24 cellular contexts compared by ENCODE assay signal in the genomic region with DNA sequence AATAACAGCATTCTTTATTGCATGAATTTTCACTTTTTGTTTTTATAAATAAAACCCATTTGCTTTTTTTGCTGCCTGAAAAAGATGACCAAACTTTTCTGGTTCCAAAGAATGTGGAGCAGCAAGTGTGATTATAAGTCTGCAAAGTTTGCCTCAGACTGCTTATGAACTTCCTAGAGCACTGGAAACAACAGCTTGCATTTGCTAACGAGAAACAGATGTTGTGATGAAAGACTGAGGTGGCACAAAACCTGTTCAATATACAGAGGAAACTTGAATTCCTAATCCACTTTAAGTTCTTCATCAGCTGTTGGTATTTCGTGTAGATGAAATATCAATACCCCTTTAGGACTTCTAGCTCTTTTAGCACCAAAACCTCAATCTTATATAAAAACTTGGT. TPM values are rescaled to one million over a fixed set of nuclear protein-coding genes. Genes with fewer than 3 reads are reported as not detected.
DNase-seq lines count a peak whose midpoint lies in the region; TF ChIP-seq lines count a peak whose summit lies in the region.
"Had no signal": no experiment of that assay in that cellular context is flagged by ENCODE, and none has a peak within 500 bp of the region (broad histone marks: within the 10 kb centered on the region; RNA-seq: fewer than 3 reads in every experiment).

No MANE protein-coding gene starts in this region.

- no peaks in the 10 kb centered on the region for H3K36me3 ChIP-seq in Peyer's patch
- H3K36me3 ChIP-seq: heart left ventricle, left lung, tibial artery had no signal

- no peak overlapping the region for H3K27ac ChIP-seq in Peyer's patch
- H3K27ac ChIP-seq: heart left ventricle, left lung, tibial artery, VCaP had no signal

- no peaks in the 10 kb centered on the region for H3K9me3 ChIP-seq in Peyer's patch
- H3K9me3 ChIP-seq: heart left ventricle, left lung, tibial artery had no signal

- no peaks in the 10 kb centered on the region for H3K27me3 ChIP-seq in Peyer's patch
- H3K27me3 ChIP-seq: heart left ventricle, left lung, tibial artery had no signal

- TF ChIP-seq POLR2A in Peyer's patch (IDR thresholded peaks at IDR 0.05): no peak

- TF ChIP-seq CTCF in AG10803 (conservative IDR thresholded peaks at IDR 0.05; ENCODE audit: low read length) (no peak), Peyer's patch (IDR thresholded peaks at IDR 0.05) (no peak)

- H3K4me1 ChIP-seq in Peyer's patch: no peaks in the 10 kb centered on the region
- H3K4me1 ChIP-seq: heart left ventricle, left lung, tibial artery had no signal

- no peak overlapping the region for H3K4me3 ChIP-seq in AG10803 (ENCODE audit: low read length)
- no peak overlapping the region for H3K4me3 ChIP-seq in Peyer's patch
- H3K4me3 ChIP-seq: heart left ventricle, left lung, tibial artery had no signal

- DNase-seq in AG10803 (ENCODE audit: low read depth) (peak; percentile 54), LHCN-M2 (ENCODE audit: low read depth) (peak; percentile 31), astrocyte of the hippocampus (ENCODE audit: low read depth, low spot score) (peak; percentile 6), iris pigment epithelial cell (ENCODE audit: low read depth) (peak; percentile 68), RKO (ENCODE audit: low spot score) (no peak), NCI-H2171 (lab: John Stamatoyannopoulos, UW) (no peak), DMS79 treated with DMSO at 0.1 percent for 48 hours (lab: John Stamatoyannopoulos, UW) (no peak), Peyer's patch (no peak)
- DNase-seq: activated gamma-delta T cell; CD8-positive, alpha-beta memory T cell; DMS79; effector CD4-positive, alpha-beta T cell; H9; heart left ventricle; left lung; NCI-H1092 treated with DMSO at 0.1 percent for 48 hours; stimulated activated CD4-positive, alpha-beta T cell treated with anti-CD3 and anti-CD28 coated beads, Interleukin-1b, Interleukin-23, amount 100 ng/mL, for 48 hours; T-helper 17 cell; tibial artery had no signal

RNA-seq across cellular contexts. Expression of gene ZPLD1, which starts 9.3 kb away (rescaled TPM):
- total RNA-seq in LHCN-M2 (2014; rRNA removed) (1.1 and 1.2 TPM in 2 replicates), Peyer's patch (not detected)
- polyA plus RNA-seq in LHCN-M2 (2012): 0.06 TPM
- total RNA-seq: CD8-positive, alpha-beta memory T cell; H9; mononuclear cell; progenitor cell of endocrine pancreas; skeletal muscle tissue; T-helper 17 cell had no signal
- polyA plus RNA-seq: CD8-positive, alpha-beta memory T cell; esophagus had no signal

Comparison
In these comparisons a context has a peak if more than half of its experiments do, and no peak if none do; other contexts are left out.
1. DNase-seq: peak in AG10803 (single experiment), LHCN-M2 (single experiment), astrocyte of the hippocampus (single experiment) and iris pigment epithelial cell (single experiment); none in RKO (single experiment), NCI-H2171 (single experiment), DMS79 treated with DMSO at 0.1 percent for 48 hours (single experiment) and Peyer's patch (0 of 3).